23 cellular contexts compared by ENCODE assay signal in genomic region chr13:47420012-47420411, GRCh38.
A peak's percentile ranks its signal among the peaks of the same experiment; 100 is the strongest.
DNase-seq lines count a peak whose midpoint lies in the region; FAIRE-seq and TF ChIP-seq lines count a peak whose summit lies in the region.
"Had no signal": no experiment of that assay in that cellular context is flagged by ENCODE, and none has a peak within 500 bp of the region (broad histone marks: within the 10 kb centered on the region; RNA-seq: fewer than 3 reads in every experiment).

No MANE protein-coding gene starts in this region.

- POLR2A ChIA-PET in AG04449 (lab: Yijun Ruan, JAX) (no interaction called here), OCI-LY7 (lab: Charles Lee) (no interaction called here)

- H3K4me1 Mint-ChIP-seq in activated CD4-positive, alpha-beta T cell treated with anti-CD3 and anti-CD28 coated beads, Interleukin-2, amount 10 ng/mL, durations not matched to agents 24 days and 14 days: no peaks in the 10 kb centered on the region
- H3K4me1 Mint-ChIP-seq: activated CD8-positive, alpha-beta memory T cell treated with anti-CD3 and anti-CD28 coated beads, Interleukin-2, amount 10 ng/mL, durations not matched to agents 7 days and 5 days; activated naive CD4-positive, alpha-beta T cell treated with anti-CD3 and anti-CD28 coated beads, Interleukin-2, amount 50 U/mL, for 24 hours; CD14-positive monocyte; stimulated activated effector memory CD8-positive, alpha-beta T cell treated with anti-CD3 and anti-CD28 coated beads, Interleukin-12 subunit alpha, Interleukin-12 subunit beta, amount 100 ng/mL, for 72 hours had no signal

- H3K27ac ChIP-seq in hepatocyte: no peak overlapping the region
- H3K27ac ChIP-seq in OCI-LY7 (ENCODE audit: low read depth, low read length, poor library complexity, severe bottlenecking): no peak overlapping the region
- H3K27ac ChIP-seq: A549, ascending aorta, suprapubic skin had no signal

- H3K27me3 Mint-ChIP-seq in activated CD4-positive, alpha-beta T cell treated with anti-CD3 and anti-CD28 coated beads, Interleukin-2, amount 10 ng/mL, durations not matched to agents 24 days and 14 days: no peaks in the 10 kb centered on the region
- H3K27me3 Mint-ChIP-seq: activated CD8-positive, alpha-beta memory T cell treated with anti-CD3 and anti-CD28 coated beads, Interleukin-2, amount 10 ng/mL, durations not matched to agents 7 days and 5 days; activated naive CD4-positive, alpha-beta T cell treated with anti-CD3 and anti-CD28 coated beads, Interleukin-2, amount 50 U/mL, for 24 hours had no signal

- H3K36me3 ChIP-seq in hepatocyte (replicated peaks; ENCODE audit: insufficient read depth, low read depth) (no peaks in the 10 kb centered on the region), OCI-LY7 (ENCODE audit: insufficient read depth, low read length) (no peaks in the 10 kb centered on the region)
- H3K36me3 ChIP-seq: ascending aorta, suprapubic skin had no signal

- H3K9me2 ChIP-seq in hepatocyte (replicated peaks; ENCODE audit: insufficient read depth): no peaks in the 10 kb centered on the region
- H3K9me2 ChIP-seq in OCI-LY7 (ENCODE audit: insufficient read depth, low read length): no peaks in the 10 kb centered on the region

- H2AFZ ChIP-seq in hepatocyte (no peak overlapping the region), OCI-LY7 (ENCODE audit: low read length) (no peak overlapping the region)

- H3K9me3 Mint-ChIP-seq in activated CD4-positive, alpha-beta T cell treated with anti-CD3 and anti-CD28 coated beads, Interleukin-2, amount 10 ng/mL, durations not matched to agents 24 days and 14 days: no peaks in the 10 kb centered on the region
- H3K9me3 Mint-ChIP-seq: activated T-helper 1 cell treated with anti-CD3 and anti-CD28 coated beads, Interleukin-12 subunit alpha, Interleukin-12 subunit beta, Interleukin-2, Interleukin-4 antibody, amounts not matched to agents 30 ng/mL and 10 ng/mL and 1 ng/mL, durations not matched to agents 14 hours and 24 hours and 36 hours; stimulated activated effector memory CD8-positive, alpha-beta T cell treated with anti-CD3 and anti-CD28 coated beads, Interleukin-12 subunit alpha, Interleukin-12 subunit beta, amount 100 ng/mL, for 72 hours had no signal

- CTCF ChIA-PET in AG04449 (lab: Yijun Ruan, JAX) (interaction anchor here (1.0 to 1.4 kb wide), 2 partner anchors 10 to 175 kb away, joined by 4 read pairs; no protein-coding TSS in a partner anchor), OCI-LY7 (lab: Charles Lee; ENCODE audit: unreplicated experiment) (no interaction called here)

- no peak for FAIRE-seq in RCC 7860 (lab: Jason Lieb, UNC)
- FAIRE-seq: A549, D721Med, urothelium cell line had no signal

- H3K27ac Mint-ChIP-seq in activated CD4-positive, alpha-beta T cell treated with anti-CD3 and anti-CD28 coated beads, Interleukin-2, amount 10 ng/mL, durations not matched to agents 24 days and 14 days: no peak overlapping the region
- H3K27ac Mint-ChIP-seq: activated CD8-positive, alpha-beta memory T cell treated with anti-CD3 and anti-CD28 coated beads, Interleukin-2, amount 10 ng/mL, durations not matched to agents 7 days and 5 days; activated naive CD4-positive, alpha-beta T cell treated with anti-CD3 and anti-CD28 coated beads, Interleukin-2, amount 50 U/mL, for 24 hours; activated T-helper 1 cell treated with anti-CD3 and anti-CD28 coated beads, Interleukin-12 subunit alpha, Interleukin-12 subunit beta, Interleukin-2, Interleukin-4 antibody, amounts not matched to agents 30 ng/mL and 10 ng/mL and 1 ng/mL, durations not matched to agents 14 hours and 24 hours and 36 hours; CD14-positive monocyte; stimulated activated effector memory CD8-positive, alpha-beta T cell treated with anti-CD3 and anti-CD28 coated beads, Interleukin-12 subunit alpha, Interleukin-12 subunit beta, amount 100 ng/mL, for 72 hours had no signal

- WGBS in hepatocyte (ENCODE audit: low lambda C conversion rate, missing lambda C conversion rate): 60% methylated on average over 1 of the region's 1 CpG

- BruUV-seq in OCI-LY7 (replicated peaks; lab: Mats Ljungman, UMichigan): no TSS peak

- H3K4me1 ChIP-seq in hepatocyte (ENCODE audit: insufficient read depth) (no peaks in the 10 kb centered on the region), OCI-LY7 (ENCODE audit: insufficient read depth, low read length, poor library complexity, severe bottlenecking) (no peaks in the 10 kb centered on the region)
- H3K4me1 ChIP-seq: A549, ascending aorta, suprapubic skin had no signal

- H3K4me3 ChIP-seq in AG04449 (ENCODE audit: low read depth, low read length): no peak overlapping the region
- no peak overlapping the region for H3K4me3 ChIP-seq in choroid plexus epithelial cell (ENCODE audit: low read depth, low read length)
- H3K4me3 ChIP-seq in hepatocyte: no peak overlapping the region
- H3K4me3 ChIP-seq in OCI-LY7 (ENCODE audit: low read depth, low read length, poor library complexity, severe bottlenecking): no peak overlapping the region
- H3K4me3 ChIP-seq: A549, ascending aorta, suprapubic skin had no signal

- no peaks in the 10 kb centered on the region for H3K36me3 Mint-ChIP-seq in activated CD4-positive, alpha-beta T cell treated with anti-CD3 and anti-CD28 coated beads, Interleukin-2, amount 10 ng/mL, durations not matched to agents 24 days and 14 days (ENCODE audit: low read depth)
- H3K36me3 Mint-ChIP-seq: activated CD8-positive, alpha-beta memory T cell treated with anti-CD3 and anti-CD28 coated beads, Interleukin-2, amount 10 ng/mL, durations not matched to agents 7 days and 5 days; activated naive CD4-positive, alpha-beta T cell treated with anti-CD3 and anti-CD28 coated beads, Interleukin-2, amount 50 U/mL, for 24 hours; CD14-positive monocyte; stimulated activated effector memory CD8-positive, alpha-beta T cell treated with anti-CD3 and anti-CD28 coated beads, Interleukin-12 subunit alpha, Interleukin-12 subunit beta, amount 100 ng/mL, for 72 hours had no signal

- H3K4me2 ChIP-seq in hepatocyte (no peak overlapping the region), OCI-LY7 (ENCODE audit: low read length) (no peak overlapping the region)
- H3K4me2 ChIP-seq: A549 had no signal

- H4K20me1 ChIP-seq in hepatocyte (ENCODE audit: insufficient read depth, poor library complexity, severe bottlenecking) (no peaks in the 10 kb centered on the region), OCI-LY7 (ENCODE audit: insufficient read depth, low read length) (no peaks in the 10 kb centered on the region)

- intact Hi-C loops in activated CD4-positive, alpha-beta T cell treated with anti-CD3 and anti-CD28 coated beads, Interleukin-2, amount 10 ng/mL, durations not matched to agents 24 days and 14 days (cut with micrococcal nuclease): no loop called here
- intact Hi-C loops in OCI-LY7 (cut with micrococcal nuclease; ENCODE audit: unreplicated experiment): no loop called here

- no peak overlapping the region for H3K4me3 Mint-ChIP-seq in activated CD4-positive, alpha-beta T cell treated with anti-CD3 and anti-CD28 coated beads, Interleukin-2, amount 10 ng/mL, durations not matched to agents 24 days and 14 days
- H3K4me3 Mint-ChIP-seq: activated CD8-positive, alpha-beta memory T cell treated with anti-CD3 and anti-CD28 coated beads, Interleukin-2, amount 10 ng/mL, durations not matched to agents 7 days and 5 days; activated naive CD4-positive, alpha-beta T cell treated with anti-CD3 and anti-CD28 coated beads, Interleukin-2, amount 50 U/mL, for 24 hours; activated T-helper 1 cell treated with anti-CD3 and anti-CD28 coated beads, Interleukin-12 subunit alpha, Interleukin-12 subunit beta, Interleukin-2, Interleukin-4 antibody, amounts not matched to agents 30 ng/mL and 10 ng/mL and 1 ng/mL, durations not matched to agents 14 hours and 24 hours and 36 hours; CD14-positive monocyte; stimulated activated effector memory CD8-positive, alpha-beta T cell treated with anti-CD3 and anti-CD28 coated beads, Interleukin-12 subunit alpha, Interleukin-12 subunit beta, amount 100 ng/mL, for 72 hours had no signal

- TF ChIP-seq CTCF in AG04449 (IDR thresholded peaks at IDR 0.05; ENCODE audit: insufficient read depth, low read length, missing control alignments) (peak; percentile 4), choroid plexus epithelial cell (conservative IDR thresholded peaks at IDR 0.05; ENCODE audit: low read depth, low read length) (peak; percentile 39), hepatocyte (IDR thresholded peaks at IDR 0.05; ENCODE audit: poor library complexity) (peak; percentile 7), OCI-LY7 (conservative IDR thresholded peaks at IDR 0.05; ENCODE audit: low read length) (no peak)

- H3K9me3 ChIP-seq in hepatocyte (ENCODE audit: low read depth) (no peaks in the 10 kb centered on the region), OCI-LY7 (ENCODE audit: low read length) (no peaks in the 10 kb centered on the region)
- H3K9me3 ChIP-seq: A549, ascending aorta, suprapubic skin had no signal

- DNase-seq in AG04449 (ENCODE audit: low read depth, low spot score) (no peak), HCEC 1CT (peak; percentile 29), choroid plexus epithelial cell (ENCODE audit: low read depth) (peak; percentile 30), hepatocyte (ENCODE audit: low spot score) (no peak), RCC 7860 (ENCODE audit: low spot score) (no peak), OCI-LY7 (ENCODE audit: low spot score) (no peak), T1000 (lab: John Stamatoyannopoulos, UW) (no peak)
- DNase-seq in activated CD4-positive, alpha-beta T cell treated with anti-CD3 and anti-CD28 coated beads, Interleukin-2, amount 10 ng/mL, durations not matched to agents 24 days and 14 days: no peak
- DNase-seq: activated CD4-positive, alpha-beta T cell treated with anti-CD3 and anti-CD28 coated beads for 48 hours; activated CD8-positive, alpha-beta memory T cell treated with anti-CD3 and anti-CD28 coated beads, Interleukin-2, amount 10 ng/mL, durations not matched to agents 7 days and 5 days; effector CD8-positive, alpha-beta T cell; NCI-H146; NCI-H526; stimulated activated CD4-positive, alpha-beta T cell treated with anti-CD3 and anti-CD28 coated beads, Interleukin-1b, Interleukin-23, amount 100 ng/mL, for 48 hours had no signal

- no peaks in the 10 kb centered on the region for H3K79me2 ChIP-seq in hepatocyte
- no peaks in the 10 kb centered on the region for H3K79me2 ChIP-seq in OCI-LY7 (ENCODE audit: insufficient read depth, low read depth, low read length)

- no peaks in the 10 kb centered on the region for H3K27me3 ChIP-seq in hepatocyte
- H3K27me3 ChIP-seq: ascending aorta, suprapubic skin had no signal

Comparison
In these comparisons a context has a peak if more than half of its experiments do, and no peak if none do; other contexts are left out.
1. DNase-seq: peak in HCEC 1CT (single experiment) and choroid plexus epithelial cell (single experiment); none in AG04449 (single experiment), hepatocyte (single experiment), RCC 7860 (single experiment), activated CD4-positive, alpha-beta T cell treated with anti-CD3 and anti-CD28 coated beads, Interleukin-2, amount 10 ng/mL, durations not matched to agents 24 days and 14 days (single experiment), OCI-LY7 (single experiment) and T1000 (single experiment).